11 cellular contexts compared by ENCODE assay signal in genomic region chr11:118343981-118344521, GRCh38. TPM values are rescaled to one million over a fixed set of nuclear protein-coding genes. Genes with fewer than 3 reads are reported as not detected.
DNase-seq lines count a peak whose midpoint lies in the region; ATAC-seq, FAIRE-seq and TF ChIP-seq lines count a peak whose summit lies in the region.
"Had no signal": no experiment of that assay in that cellular context is flagged by ENCODE, and none has a peak within 500 bp of the region (broad histone marks: within the 10 kb centered on the region; RNA-seq: fewer than 3 reads in every experiment).

TSS of gene CD3G (plus strand) at chr11:118344344. CDS start at chr11:118344424, 80 bp downstream.

- no peaks in the 10 kb centered on the region for H3K9me3 ChIP-seq in CD8-positive, alpha-beta T cell (ENCODE audit: low read length)

- POLR2A ChIA-PET in CD8-positive, alpha-beta T cell (lab: Charles Lee) = interaction anchor here (0.5 to 16.4 kb wide), 5 partner anchors 10 to 142 kb away, joined by 3 to 336 read pairs (median 4); partner anchors contain the start of gene CD3E
- POLR2A ChIA-PET in activated CD4-positive, alpha-beta memory T cell treated with anti-CD3 and anti-CD28 coated beads, Interleukin-2, amount 10 ng/mL, durations not matched to agents 7 days and 5 days (lab: Charles Lee) = interaction anchor here (1.2 to 7.2 kb wide), 9 partner anchors 9 to 447 kb away, joined by 3 to 42 read pairs (median 10); partner anchors contain the start of genes DDX6, JAML, MPZL3 and UBE4A

- intact Hi-C loops in CD8-positive, alpha-beta T cell (cut with DNase I, micrococcal nuclease) = loop anchor here (1.0 to 2.0 kb wide), 5 partner anchors 9 to 39 kb away; partner anchors contain the start of gene UBE4A (in 2 of the 2)

- peaks cover 15% of the 10 kb centered on the region for H3K36me3 ChIP-seq in CD8-positive, alpha-beta T cell (ENCODE audit: insufficient read depth, low read length)

- peak within 1 kb of the TSS; percentile 92 for H3K4me3 ChIP-seq in CD8-positive, alpha-beta T cell (ENCODE audit: low read depth, low read length)
- H3K4me3 ChIP-seq in foreskin fibroblast (ENCODE audit: low read depth in 1 of 2, low read length in 2 of 2) = no peak within 1 kb of the TSS

- peaks cover 75% of the 10 kb centered on the region for H3K36me3 Mint-ChIP-seq in CD8-positive, alpha-beta T cell
- H3K36me3 Mint-ChIP-seq in activated CD4-positive, alpha-beta memory T cell treated with anti-CD3 and anti-CD28 coated beads, Interleukin-2, amount 10 ng/mL, durations not matched to agents 7 days and 5 days (ENCODE audit: low read depth) = peaks cover 67% of the 10 kb centered on the region
- peaks cover 3% of the 10 kb centered on the region for H3K36me3 Mint-ChIP-seq in chondrocyte (ENCODE audit: low read depth)

- no peaks in the 10 kb centered on the region for H3K9me3 Mint-ChIP-seq in CD8-positive, alpha-beta T cell
- H3K9me3 Mint-ChIP-seq in activated CD4-positive, alpha-beta memory T cell treated with anti-CD3 and anti-CD28 coated beads, Interleukin-2, amount 10 ng/mL, durations not matched to agents 7 days and 5 days = no peaks in the 10 kb centered on the region
- no peaks in the 10 kb centered on the region for H3K9me3 Mint-ChIP-seq in chondrocyte (ENCODE audit: low read depth)

- H3K4me1 ChIP-seq in CD8-positive, alpha-beta T cell (ENCODE audit: insufficient read depth, low read length) = peaks cover 40% of the 10 kb centered on the region

- peak; percentile 50 to 87 (median 79) for DNase-seq in CD8-positive, alpha-beta T cell
- DNase-seq in activated CD4-positive, alpha-beta memory T cell treated with anti-CD3 and anti-CD28 coated beads, Interleukin-2, amount 10 ng/mL, durations not matched to agents 7 days and 5 days = peak; percentile 80
- DNase-seq in activated naive CD8-positive, alpha-beta T cell treated with anti-CD3 and anti-CD28 coated beads, Interleukin-2, amount 50 U/mL, for 16 hours (ENCODE audit: low read depth, low spot score) = peak; percentile 28
- DNase-seq in stimulated activated CD4-positive, alpha-beta T cell treated with anti-CD3 and anti-CD28 coated beads, Interleukin-2, amount 100 ng/mL, for 24 hours = peak; percentile 74 to 75
- DNase-seq in GM19239 (ENCODE audit: insufficient read length, low spot score) (no peak), chondrocyte (ENCODE audit: low spot score) (no peak), foreskin fibroblast (no peak)
- DNase-seq: ACHN, NCI-H226 had no signal

- peak within 1 kb of the TSS; percentile 99 for H3K27ac Mint-ChIP-seq in CD8-positive, alpha-beta T cell
- peak within 1 kb of the TSS; percentile 99 for H3K27ac Mint-ChIP-seq in activated CD4-positive, alpha-beta memory T cell treated with anti-CD3 and anti-CD28 coated beads, Interleukin-2, amount 10 ng/mL, durations not matched to agents 7 days and 5 days
- no peak within 1 kb of the TSS for H3K27ac Mint-ChIP-seq in chondrocyte (ENCODE audit: unreplicated experiment)

- FAIRE-seq in GM19239 (lab: Jason Lieb, UNC) = no peak

- ATAC-seq in CD8-positive, alpha-beta T cell = peak; percentile 68
- no peak for ATAC-seq in HG03520 (IDR thresholded peaks at IDR 0.05; ENCODE audit: unreplicated experiment)

- no peaks in the 10 kb centered on the region for H3K27me3 ChIP-seq in CD8-positive, alpha-beta T cell (ENCODE audit: insufficient read depth, low read length)

- peaks cover 80% of the 10 kb centered on the region for H3K4me1 Mint-ChIP-seq in CD8-positive, alpha-beta T cell (ENCODE audit: low read depth)
- H3K4me1 Mint-ChIP-seq in activated CD4-positive, alpha-beta memory T cell treated with anti-CD3 and anti-CD28 coated beads, Interleukin-2, amount 10 ng/mL, durations not matched to agents 7 days and 5 days = peaks cover 66% of the 10 kb centered on the region
- H3K4me1 Mint-ChIP-seq in chondrocyte (ENCODE audit: low read depth) = no peaks in the 10 kb centered on the region

- peak within 1 kb of the TSS; percentile 72 for H3K27ac ChIP-seq in CD8-positive, alpha-beta T cell (ENCODE audit: low read depth, low read length)

- peak within 1 kb of the TSS; percentile 93 for H3K4me3 Mint-ChIP-seq in CD8-positive, alpha-beta T cell
- H3K4me3 Mint-ChIP-seq in activated CD4-positive, alpha-beta memory T cell treated with anti-CD3 and anti-CD28 coated beads, Interleukin-2, amount 10 ng/mL, durations not matched to agents 7 days and 5 days = peak within 1 kb of the TSS; percentile 89
- H3K4me3 Mint-ChIP-seq in chondrocyte (ENCODE audit: unreplicated experiment) = no peak within 1 kb of the TSS

- CTCF ChIA-PET in CD8-positive, alpha-beta T cell (lab: Charles Lee) = interaction anchor here (0.6 to 1.6 kb wide), 2 partner anchors 9 to 146 kb away, joined by 3 to 6 read pairs; no protein-coding TSS in a partner anchor
- CTCF ChIA-PET in activated CD4-positive, alpha-beta memory T cell treated with anti-CD3 and anti-CD28 coated beads, Interleukin-2, amount 10 ng/mL, durations not matched to agents 7 days and 5 days (lab: Charles Lee) = interaction anchor here (0.7 to 7.5 kb wide), 5 partner anchors 39 to 145 kb away, joined by 3 to 73 read pairs (median 13); partner anchors contain the start of gene CD3E

- H3K27me3 Mint-ChIP-seq in CD8-positive, alpha-beta T cell (ENCODE audit: low read depth) = no peaks in the 10 kb centered on the region
- no peaks in the 10 kb centered on the region for H3K27me3 Mint-ChIP-seq in activated CD4-positive, alpha-beta memory T cell treated with anti-CD3 and anti-CD28 coated beads, Interleukin-2, amount 10 ng/mL, durations not matched to agents 7 days and 5 days
- peaks cover 56% of the 10 kb centered on the region for H3K27me3 Mint-ChIP-seq in chondrocyte (ENCODE audit: low read depth)

- TF ChIP-seq CTCF in CD8-positive, alpha-beta T cell (IDR thresholded peaks at IDR 0.05) = no peak
- no peak for TF ChIP-seq CTCF in chondrocyte (IDR thresholded peaks at IDR 0.05)
- no peak for TF ChIP-seq CTCF in foreskin fibroblast (IDR thresholded peaks at IDR 0.05; ENCODE audit: low read depth, low read length)

RNA-seq across cellular contexts. Expression of gene CD3G, which starts in this region (rescaled TPM):
- 10 to 100 TPM; 88.8 to 98.6 TPM for total RNA-seq in CD8-positive, alpha-beta T cell
- 100 to 1,000 TPM; 223 to 225 TPM for total RNA-seq in activated CD4-positive, alpha-beta memory T cell treated with anti-CD3 and anti-CD28 coated beads, Interleukin-2, amount 10 ng/mL, durations not matched to agents 7 days and 5 days
- not detected in 3 replicates for total RNA-seq in chondrocyte
- total RNA-seq: renal cortical epithelial cell had no signal

Comparison
In these comparisons a context has a peak if more than half of its experiments do, and no peak if none do; other contexts are left out.
1. RNA of gene CD3G (total RNA-seq): 223 to 225 TPM in activated CD4-positive, alpha-beta memory T cell treated with anti-CD3 and anti-CD28 coated beads, Interleukin-2, amount 10 ng/mL, durations not matched to agents 7 days and 5 days and 88.8 to 98.6 TPM in CD8-positive, alpha-beta T cell; not detected in chondrocyte; every median in the first group is over 10 times any median in the second.
2. DNase-seq: peak in CD8-positive, alpha-beta T cell (7 of 7), activated CD4-positive, alpha-beta memory T cell treated with anti-CD3 and anti-CD28 coated beads, Interleukin-2, amount 10 ng/mL, durations not matched to agents 7 days and 5 days (single experiment), activated naive CD8-positive, alpha-beta T cell treated with anti-CD3 and anti-CD28 coated beads, Interleukin-2, amount 50 U/mL, for 16 hours (single experiment) and stimulated activated CD4-positive, alpha-beta T cell treated with anti-CD3 and anti-CD28 coated beads, Interleukin-2, amount 100 ng/mL, for 24 hours (2 of 2); none in GM19239 (single experiment), chondrocyte (single experiment) and foreskin fibroblast (0 of 2).